In the genomic region with DNA sequence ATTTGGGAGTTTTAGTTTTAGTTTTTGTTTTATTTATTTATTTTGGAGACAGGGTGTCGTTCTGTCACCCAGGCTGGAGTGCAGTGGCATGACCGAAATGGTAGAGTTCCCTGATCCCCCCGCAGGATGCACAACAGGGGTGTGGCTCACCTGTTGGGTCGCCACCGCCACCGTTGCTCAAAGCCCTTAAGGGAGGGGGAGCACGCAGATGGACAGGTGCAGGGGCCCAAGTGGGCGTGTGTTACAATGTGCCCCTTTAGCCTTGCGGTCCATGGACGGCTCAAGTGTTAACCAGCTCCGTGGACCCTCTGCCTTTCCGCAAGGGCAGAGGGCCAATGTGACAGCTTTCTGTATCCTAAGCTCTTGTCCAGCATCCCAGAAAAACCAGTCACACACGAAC, we compare ENCODE assay signal across 17 cellular contexts.
A peak's percentile ranks its signal among the peaks of the same experiment; 100 is the strongest.
DNase-seq lines count a peak whose midpoint lies in the region; ATAC-seq and TF ChIP-seq lines count a peak whose summit lies in the region.
"Had no signal": no experiment of that assay in that cellular context is flagged by ENCODE, and none has a peak within 500 bp of the region (broad histone marks: within the 10 kb centered on the region; RNA-seq: fewer than 3 reads in every experiment).

No MANE protein-coding gene starts in this region.

- H3K4me3 ChIP-seq in coronary artery: no peak overlapping the region
- H3K4me3 ChIP-seq: HAP-1, prostate gland had no signal

- peak overlapping the region; percentile 66 for H3K27ac Mint-ChIP-seq in activated T-cell treated with anti-CD3 and anti-CD28 coated beads, Interleukin-2, amount 50 U/mL, for 72 hours
- peak overlapping the region; percentile 84 to 85 for H3K27ac Mint-ChIP-seq in T-cell
- H3K27ac Mint-ChIP-seq in stimulated activated naive B cell treated with anti-CD40 and anti-IgM and Interleukin-4, amounts not matched to agents 10 μg/mL and 1 μg/mL and 100 μg/mL, for 72 hours: peak overlapping the region; percentile 95

- no peak overlapping the region for H3K27ac ChIP-seq in coronary artery
- H3K27ac ChIP-seq: prostate gland had no signal

- no peak for TF ChIP-seq CTCF in coronary artery (IDR thresholded peaks at IDR 0.05)

- H3K27me3 Mint-ChIP-seq in activated T-cell treated with anti-CD3 and anti-CD28 coated beads, Interleukin-2, amount 50 U/mL, for 72 hours (ENCODE audit: low read depth): no peaks in the 10 kb centered on the region
- no peaks in the 10 kb centered on the region for H3K27me3 Mint-ChIP-seq in T-cell
- H3K27me3 Mint-ChIP-seq in stimulated activated naive B cell treated with anti-CD40 and anti-IgM and Interleukin-4, amounts not matched to agents 10 μg/mL and 1 μg/mL and 100 μg/mL, for 72 hours: no peaks in the 10 kb centered on the region

- peaks cover 58% of the 10 kb centered on the region for H3K4me1 Mint-ChIP-seq in activated T-cell treated with anti-CD3 and anti-CD28 coated beads, Interleukin-2, amount 50 U/mL, for 72 hours (ENCODE audit: low read depth)
- peaks cover 37 to 50% (median 40%) of the 10 kb centered on the region in 3 donors for H3K4me1 Mint-ChIP-seq in T-cell
- peaks cover 63 to 97% of the 10 kb centered on the region in 2 donors for H3K4me1 Mint-ChIP-seq in stimulated activated naive B cell treated with anti-CD40 and anti-IgM and Interleukin-4, amounts not matched to agents 10 μg/mL and 1 μg/mL and 100 μg/mL, for 72 hours
- H3K4me1 Mint-ChIP-seq: neural crest cell had no signal

- DNase-seq in activated T-cell treated with anti-CD3 and anti-CD28 coated beads, Interleukin-2, amount 50 U/mL, for 72 hours: no peak
- DNase-seq in activated T-cell treated with anti-CD3 and anti-CD28 coated beads, Interleukin-2, amount 50 U/mL, for 48 hours: no peak
- no peak for DNase-seq in T-cell
- peak; percentile 69 for DNase-seq in coronary artery (ENCODE audit: low spot score)
- DNase-seq in stimulated activated naive B cell treated with anti-CD40 and anti-IgM and Interleukin-4, amounts not matched to agents 10 μg/mL and 1 μg/mL and 100 μg/mL, for 72 hours: no peak
- no peak for DNase-seq in hepatic stellate cell (ENCODE audit: low spot score)
- no peak for DNase-seq in NCI-H510A (lab: John Stamatoyannopoulos, UW)
- DNase-seq: DMS79 treated with DMSO at 0.1 percent for 48 hours, KBM-7, left cardiac atrium, MV-4-11, NCI-H2029 treated with DMSO at 0.1 percent for 48 hours, SK-N-SH had no signal

- peak overlapping the region; percentile 62 to 64 for H3K4me3 Mint-ChIP-seq in activated T-cell treated with anti-CD3 and anti-CD28 coated beads, Interleukin-2, amount 50 U/mL, for 72 hours
- peak overlapping the region; percentile 29 to 61 (median 54) for H3K4me3 Mint-ChIP-seq in T-cell
- no peak overlapping the region for H3K4me3 Mint-ChIP-seq in stimulated activated naive B cell treated with anti-CD40 and anti-IgM and Interleukin-4, amounts not matched to agents 10 μg/mL and 1 μg/mL and 100 μg/mL, for 72 hours
- H3K4me3 Mint-ChIP-seq: neural crest cell had no signal

- ATAC-seq in activated T-cell treated with anti-CD3 and anti-CD28 coated beads, Interleukin-2, amount 50 U/mL, for 72 hours (replicated peaks in 1 of 2): no peak
- ATAC-seq in T-cell (replicated peaks in 1 of 4) (no peak), GM19328 (IDR thresholded peaks at IDR 0.05; ENCODE audit: unreplicated experiment) (no peak)
- ATAC-seq in stimulated activated naive B cell treated with anti-CD40 and anti-IgM and Interleukin-4, amounts not matched to agents 10 μg/mL and 1 μg/mL and 100 μg/mL, for 72 hours (replicated peaks): no peak

- POLR2A ChIA-PET in T-cell (lab: Charles Lee): interaction anchor here (0.7 to 1.1 kb wide), 6 partner anchors 15 to 718 kb away, joined by 3 to 5 read pairs (median 4); partner anchors contain the start of genes REL (in 1 of the 2) and XPO1 (in 1 of the 2)

- CTCF ChIA-PET in T-cell (lab: Charles Lee): interaction anchor here (0.9 to 1.3 kb wide), 5 partner anchors 12 to 179 kb away, joined by 3 to 9 read pairs (median 3); partner anchors contain the start of gene REL (in 1 of the 2)

- H3K36me3 Mint-ChIP-seq in activated T-cell treated with anti-CD3 and anti-CD28 coated beads, Interleukin-2, amount 50 U/mL, for 72 hours (ENCODE audit: insufficient read depth in 2 of 2): no peaks in the 10 kb centered on the region
- H3K36me3 Mint-ChIP-seq in T-cell: peaks cover 3% of the 10 kb centered on the region
- peaks cover 17 to 22% of the 10 kb centered on the region in 2 donors for H3K36me3 Mint-ChIP-seq in stimulated activated naive B cell treated with anti-CD40 and anti-IgM and Interleukin-4, amounts not matched to agents 10 μg/mL and 1 μg/mL and 100 μg/mL, for 72 hours

- no peaks in the 10 kb centered on the region for H3K9me3 Mint-ChIP-seq in activated T-cell treated with anti-CD3 and anti-CD28 coated beads, Interleukin-2, amount 50 U/mL, for 72 hours
- H3K9me3 Mint-ChIP-seq in T-cell: no peaks in the 10 kb centered on the region
- H3K9me3 Mint-ChIP-seq in stimulated activated naive B cell treated with anti-CD40 and anti-IgM and Interleukin-4, amounts not matched to agents 10 μg/mL and 1 μg/mL and 100 μg/mL, for 72 hours: no peaks in the 10 kb centered on the region
- H3K9me3 Mint-ChIP-seq: neural crest cell had no signal

Comparison
In these comparisons a context has a peak if more than half of its experiments do, and no peak if none do; other contexts are left out.
1. H3K4me3 Mint-ChIP-seq: peak in activated T-cell treated with anti-CD3 and anti-CD28 coated beads, Interleukin-2, amount 50 U/mL, for 72 hours (2 of 2) and T-cell (3 of 3); none in stimulated activated naive B cell treated with anti-CD40 and anti-IgM and Interleukin-4, amounts not matched to agents 10 μg/mL and 1 μg/mL and 100 μg/mL, for 72 hours (0 of 2).
2. Peak in every context shown above with its lines, with median percentiles within 50 percentile points of each other: H3K27ac Mint-ChIP-seq.